ENCODE assay signal across 20 cellular contexts in genomic region chr1:162733336-162733590, GRCh38. TPM values are rescaled to one million over a fixed set of nuclear protein-coding genes. Genes with fewer than 3 reads are reported as not detected.
DNase-seq lines count a peak whose midpoint lies in the region; ATAC-seq and TF ChIP-seq lines count a peak whose summit lies in the region.
"Had no signal": no experiment of that assay in that cellular context is flagged by ENCODE, and none has a peak within 500 bp of the region (broad histone marks: within the 10 kb centered on the region; RNA-seq: fewer than 3 reads in every experiment).

No MANE protein-coding gene starts in this region.

- TF ChIP-seq CTCF in Peyer's patch (IDR thresholded peaks at IDR 0.05): no peak
- TF ChIP-seq CTCF in coronary artery (IDR thresholded peaks at IDR 0.05): no peak
- no peak for TF ChIP-seq CTCF in lung (IDR thresholded peaks at IDR 0.05; ENCODE audit: control extremely low read depth, extremely low read depth)
- TF ChIP-seq CTCF in suprapubic skin (IDR thresholded peaks at IDR 0.05): no peak
- TF ChIP-seq CTCF in OCI-LY7 (conservative IDR thresholded peaks at IDR 0.05; ENCODE audit: low read length): no peak

- H3K27me3 ChIP-seq in Peyer's patch (no peaks in the 10 kb centered on the region), lung (ENCODE audit: control insufficient read depth, insufficient read depth) (no peaks in the 10 kb centered on the region), suprapubic skin (no peaks in the 10 kb centered on the region)

- no peaks in the 10 kb centered on the region for H3K9me3 ChIP-seq in Peyer's patch
- H3K9me3 ChIP-seq in lung (ENCODE audit: control insufficient read depth in 2 of 2, insufficient read depth in 1 of 2, low read length in 1 of 2): no peaks in the 10 kb centered on the region
- no peaks in the 10 kb centered on the region for H3K9me3 ChIP-seq in suprapubic skin
- no peaks in the 10 kb centered on the region for H3K9me3 ChIP-seq in OCI-LY7 (ENCODE audit: low read length)
- no peaks in the 10 kb centered on the region for H3K9me3 ChIP-seq in T-helper 17 cell (ENCODE audit: control insufficient read depth, low read length, poor library complexity, severe bottlenecking)

- no peak for DNase-seq in Peyer's patch
- no peak for DNase-seq in coronary artery (ENCODE audit: low spot score)
- no peak for DNase-seq in lung (ENCODE audit: low spot score)
- no peak for DNase-seq in suprapubic skin (ENCODE audit: low spot score in 2 of 2)
- DNase-seq in iPS-NIHi7 (ENCODE audit: extremely low spot score): no peak
- no peak for DNase-seq in effector memory CD8-positive, alpha-beta T cell
- no peak for DNase-seq in OCI-LY7 (ENCODE audit: low spot score)
- no peak for DNase-seq in T-helper 17 cell
- DNase-seq: activated CD4-positive, alpha-beta T cell treated with anti-CD3 and anti-CD28 coated beads for 36 hours; CD4-positive, alpha-beta memory T cell; hippocampal formation; NCI-H1417 treated with DMSO at 0.1 percent for 48 hours; NCI-H526; nephron progenitor cell; stimulated activated CD4-positive, alpha-beta T cell treated with anti-CD3 and anti-CD28 coated beads, Interleukin-4, amount 100 ng/mL, for 24 hours; stimulated activated naive CD8-positive, alpha-beta T cell treated with anti-CD3 and anti-CD28 coated beads, Interleukin-15, amount 100 ng/mL, for 72 hours had no signal

- no peak overlapping the region for H3K4me3 Mint-ChIP-seq in effector memory CD8-positive, alpha-beta T cell
- H3K4me3 Mint-ChIP-seq in T-helper 17 cell: no peak overlapping the region
- H3K4me3 Mint-ChIP-seq: activated CD4-positive, alpha-beta T cell treated with anti-CD3 and anti-CD28 coated beads for 36 hours; activated naive CD4-positive, alpha-beta T cell treated with anti-CD3 and anti-CD28 coated beads, Interleukin-2, amount 50 U/mL, for 24 hours; activated T-helper 1 cell treated with anti-CD3 and anti-CD28 coated beads, Interleukin-12 subunit alpha, Interleukin-12 subunit beta, Interleukin-2, Interleukin-4 antibody, amounts not matched to agents 30 ng/mL and 10 ng/mL and 1 ng/mL, durations not matched to agents 14 hours and 24 hours and 36 hours; CD4-positive, alpha-beta memory T cell; nephron progenitor cell; stimulated activated naive CD8-positive, alpha-beta T cell treated with anti-CD3 and anti-CD28 coated beads, Interleukin-15, amount 100 ng/mL, for 72 hours had no signal

- no peaks in the 10 kb centered on the region for H3K9me2 ChIP-seq in OCI-LY7 (ENCODE audit: insufficient read depth, low read length)

- no peaks in the 10 kb centered on the region for H3K36me3 ChIP-seq in Peyer's patch
- no peaks in the 10 kb centered on the region for H3K36me3 ChIP-seq in lung (ENCODE audit: control insufficient read depth in 2 of 2, insufficient read depth in 2 of 2, low read length in 2 of 2)
- no peaks in the 10 kb centered on the region for H3K36me3 ChIP-seq in suprapubic skin
- H3K36me3 ChIP-seq in OCI-LY7 (ENCODE audit: insufficient read depth, low read length): no peaks in the 10 kb centered on the region

- no peaks in the 10 kb centered on the region for H3K9me3 Mint-ChIP-seq in effector memory CD8-positive, alpha-beta T cell
- H3K9me3 Mint-ChIP-seq: activated naive CD4-positive, alpha-beta T cell treated with anti-CD3 and anti-CD28 coated beads, Interleukin-2, amount 50 U/mL, for 24 hours; activated T-helper 1 cell treated with anti-CD3 and anti-CD28 coated beads, Interleukin-12 subunit alpha, Interleukin-12 subunit beta, Interleukin-2, Interleukin-4 antibody, amounts not matched to agents 30 ng/mL and 10 ng/mL and 1 ng/mL, durations not matched to agents 14 hours and 24 hours and 36 hours; stimulated activated naive CD8-positive, alpha-beta T cell treated with anti-CD3 and anti-CD28 coated beads, Interleukin-15, amount 100 ng/mL, for 72 hours had no signal

- POLR2A ChIA-PET in OCI-LY7 (lab: Charles Lee): interaction anchor here (0.6 kb wide), 1 partner anchor 48 kb away, joined by 3 read pairs; no protein-coding TSS in a partner anchor

- H3K36me3 Mint-ChIP-seq in effector memory CD8-positive, alpha-beta T cell (ENCODE audit: insufficient read depth): no peaks in the 10 kb centered on the region
- peaks cover 2% of the 10 kb centered on the region for H3K36me3 Mint-ChIP-seq in T-helper 17 cell (ENCODE audit: low read depth)
- H3K36me3 Mint-ChIP-seq: activated naive CD4-positive, alpha-beta T cell treated with anti-CD3 and anti-CD28 coated beads, Interleukin-2, amount 50 U/mL, for 24 hours; CD4-positive, alpha-beta memory T cell had no signal

- H3K4me3 ChIP-seq in Peyer's patch (no peak overlapping the region), coronary artery (peak overlapping the region; percentile 14), lung (no peak overlapping the region), suprapubic skin (no peak overlapping the region), OCI-LY7 (ENCODE audit: low read depth, low read length, poor library complexity, severe bottlenecking) (no peak overlapping the region)
- H3K4me3 ChIP-seq: GM12878 had no signal

- no peak overlapping the region for H3K27ac Mint-ChIP-seq in effector memory CD8-positive, alpha-beta T cell
- H3K27ac Mint-ChIP-seq in T-helper 17 cell: no peak overlapping the region
- H3K27ac Mint-ChIP-seq: activated CD4-positive, alpha-beta T cell treated with anti-CD3 and anti-CD28 coated beads for 36 hours; activated naive CD4-positive, alpha-beta T cell treated with anti-CD3 and anti-CD28 coated beads, Interleukin-2, amount 50 U/mL, for 24 hours; activated T-helper 1 cell treated with anti-CD3 and anti-CD28 coated beads, Interleukin-12 subunit alpha, Interleukin-12 subunit beta, Interleukin-2, Interleukin-4 antibody, amounts not matched to agents 30 ng/mL and 10 ng/mL and 1 ng/mL, durations not matched to agents 14 hours and 24 hours and 36 hours; CD4-positive, alpha-beta memory T cell; stimulated activated naive CD8-positive, alpha-beta T cell treated with anti-CD3 and anti-CD28 coated beads, Interleukin-15, amount 100 ng/mL, for 72 hours had no signal

- CTCF ChIA-PET in OCI-LY7 (lab: Charles Lee; ENCODE audit: unreplicated experiment): no interaction called here

- no peak overlapping the region for H3K4me2 ChIP-seq in OCI-LY7 (ENCODE audit: low read length)

- intact Hi-C loops in OCI-LY7 (cut with micrococcal nuclease; ENCODE audit: unreplicated experiment): no loop called here

- WGBS in lung, 2 donors: 41 to 85% methylated on average over 1 of the region's 1 CpG
- WGBS in suprapubic skin: 17% methylated on average over 1 of the region's 1 CpG

- H3K79me2 ChIP-seq in OCI-LY7 (ENCODE audit: insufficient read depth, low read depth, low read length): no peaks in the 10 kb centered on the region

- ATAC-seq in lung (ENCODE audit: insufficient read depth, low FRiP score) (no peak), T-helper 17 cell (no peak)
- ATAC-seq in effector memory CD8-positive, alpha-beta T cell (replicated peaks): no peak
- ATAC-seq: activated CD4-positive, alpha-beta T cell treated with anti-CD3 and anti-CD28 coated beads for 36 hours; GM12878; stimulated activated naive CD8-positive, alpha-beta T cell treated with anti-CD3 and anti-CD28 coated beads, Interleukin-15, amount 100 ng/mL, for 72 hours had no signal

- H3K27ac ChIP-seq in Peyer's patch (peak overlapping the region in 3 of 4 donors; percentile 13 to 58 (median 26)), coronary artery (peak overlapping the region; percentile 65 to 80), lung (ENCODE audit: low read depth in 1 of 2, low read length in 1 of 2) (peak overlapping the region; percentile 74), suprapubic skin (peak overlapping the region; percentile 30), OCI-LY7 (ENCODE audit: low read depth, low read length, poor library complexity, severe bottlenecking) (no peak overlapping the region)
- H3K27ac ChIP-seq: HL-60 had no signal

- H3K4me1 ChIP-seq in Peyer's patch (peaks cover 0 to 22% (median 0%) of the 10 kb centered on the region in 4 donors), lung (ENCODE audit: control insufficient read depth in 2 of 2, insufficient read depth in 2 of 2, low read length in 2 of 2) (peaks cover 2 to 5% of the 10 kb centered on the region in 2 donors), suprapubic skin (peaks cover 18% of the 10 kb centered on the region), OCI-LY7 (ENCODE audit: insufficient read depth, low read length, poor library complexity, severe bottlenecking) (no peaks in the 10 kb centered on the region)

- peaks cover 0 to 2% of the 10 kb centered on the region in 2 donors for H3K4me1 Mint-ChIP-seq in effector memory CD8-positive, alpha-beta T cell (ENCODE audit: low read depth in 2 of 2)
- H3K4me1 Mint-ChIP-seq in T-helper 17 cell: peaks cover 2% of the 10 kb centered on the region
- H3K4me1 Mint-ChIP-seq: activated CD4-positive, alpha-beta T cell treated with anti-CD3 and anti-CD28 coated beads for 36 hours; activated naive CD4-positive, alpha-beta T cell treated with anti-CD3 and anti-CD28 coated beads, Interleukin-2, amount 50 U/mL, for 24 hours; CD4-positive, alpha-beta memory T cell; stimulated activated naive CD8-positive, alpha-beta T cell treated with anti-CD3 and anti-CD28 coated beads, Interleukin-15, amount 100 ng/mL, for 72 hours had no signal

- BruUV-seq in OCI-LY7 (replicated peaks; lab: Mats Ljungman, UMichigan): no TSS peak

- no peak for TF ChIP-seq EP300 in suprapubic skin (IDR thresholded peaks at IDR 0.05)

- H3K27me3 Mint-ChIP-seq in effector memory CD8-positive, alpha-beta T cell: peaks cover 6 to 7% of the 10 kb centered on the region in 2 donors
- peaks cover 34% of the 10 kb centered on the region for H3K27me3 Mint-ChIP-seq in T-helper 17 cell
- H3K27me3 Mint-ChIP-seq: activated naive CD4-positive, alpha-beta T cell treated with anti-CD3 and anti-CD28 coated beads, Interleukin-2, amount 50 U/mL, for 24 hours; stimulated activated naive CD8-positive, alpha-beta T cell treated with anti-CD3 and anti-CD28 coated beads, Interleukin-15, amount 100 ng/mL, for 72 hours had no signal

- TF ChIP-seq POLR2A in Peyer's patch (IDR thresholded peaks at IDR 0.05) (no peak), suprapubic skin (IDR thresholded peaks at IDR 0.05) (no peak)

- no peak overlapping the region for H2AFZ ChIP-seq in OCI-LY7 (ENCODE audit: low read length)

- no peaks in the 10 kb centered on the region; the same call in 1 of the 2 replicates for H4K20me1 ChIP-seq in OCI-LY7 (ENCODE audit: insufficient read depth, low read length)

RNA-seq across cellular contexts. Expression of gene HSD17B7, which starts 57.2 kb away (rescaled TPM):
- total RNA-seq in Peyer's patch (10 to 100 TPM; 24.0 to 56.9 (median 36.0) TPM), lung (10 to 100 TPM; 38.5 to 53.7 TPM), suprapubic skin (10 to 100 TPM; 18.4 to 43.0 (median 20.3) TPM), OCI-LY7 (2022) (48.5 and 51.1 TPM in 2 replicates), T-helper 17 cell (10 to 100 TPM; 13.3 to 18.1 TPM)
- polyA plus RNA-seq in lung: 10 to 100 TPM; 23.4 to 35.7 TPM
- 41.2 and 47.6 TPM in 2 replicates for total RNA-seq in OCI-LY7 (2014; rRNA removed; shearing (Covaris generic))
